ENCODE assay signal across 37 cellular contexts in the genomic region with DNA sequence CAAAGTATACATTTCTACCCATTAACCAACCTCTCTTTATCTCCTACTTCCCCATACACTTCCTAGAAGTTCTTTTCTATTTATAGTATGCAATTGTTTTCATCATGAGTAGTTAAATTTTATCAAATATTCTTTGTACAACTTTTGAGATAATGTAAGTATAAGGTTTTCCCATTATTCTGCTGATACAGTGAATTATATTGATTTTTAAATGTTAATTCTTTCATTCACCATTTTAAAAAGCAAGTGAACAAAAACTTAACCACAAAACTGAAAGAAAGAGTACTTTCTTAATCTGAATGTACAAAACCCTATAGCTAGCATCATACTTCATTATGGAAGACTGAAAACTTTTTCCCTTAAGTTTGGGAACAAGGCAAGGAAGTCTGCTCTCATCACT. TPM values are rescaled to one million over a fixed set of nuclear protein-coding genes. Genes with fewer than 3 reads are reported as not detected.
"Had no signal": no experiment of that assay in that cellular context is flagged by ENCODE, and none has a peak within 500 bp of the region (broad histone marks: within the 10 kb centered on the region; RNA-seq: fewer than 3 reads in every experiment).

No MANE protein-coding gene starts in this region.

- H3K9me3 ChIP-seq: adrenal gland, body of pancreas, breast epithelium had no signal

- H3K4me1 ChIP-seq: adrenal gland, body of pancreas, breast epithelium had no signal

- DNase-seq: activated B cell treated with CpG ODN at 0.5 μM for 24 hours; activated CD4-positive, alpha-beta memory T cell treated with anti-CD3 and anti-CD28 coated beads for 36 hours; activated CD4-positive, alpha-beta T cell treated with anti-CD3 and anti-CD28 coated beads for 4 hours; activated CD4-positive, alpha-beta T cell treated with anti-CD3 and anti-CD28 coated beads, Interleukin-2, amount 10 ng/mL, durations not matched to agents 24 days and 14 days; activated CD4-positive, alpha-beta T cell treated with anti-CD3 and anti-CD28 coated beads, Interleukin-2, amount 50 U/mL, for 1 hour; activated CD4-positive, alpha-beta T cell treated with anti-CD3 and anti-CD28 coated beads, Interleukin-2, amount 50 U/mL, for 4 hours; activated CD4-positive, CD25-positive, alpha-beta regulatory T cell treated with anti-CD3 and anti-CD28 coated beads, Interleukin-2, amount 50 U/mL, for 72 hours; activated CD8-positive, alpha-beta memory T cell treated with anti-CD3 and anti-CD28 coated beads, Interleukin-2, amount 50 U/mL, for 4 hours; activated CD8-positive, alpha-beta T cell treated with anti-CD3 and anti-CD28 coated beads for 36 hours; activated effector memory CD4-positive, alpha-beta T cell treated with anti-CD3 and anti-CD28 coated beads, Interleukin-2, amount 50 U/mL, for 16 hours; activated gamma-delta T cell treated with Interleukin-2 at 50 U/mL for 16 hours; activated naive CD4-positive, alpha-beta T cell; activated naive CD4-positive, alpha-beta T cell treated with anti-CD3 and anti-CD28 coated beads for 36 hours; activated naive CD4-positive, alpha-beta T cell treated with anti-CD3 and anti-CD28 coated beads, Interleukin-2, amount 50 U/mL, for 16 hours; activated naive CD8-positive, alpha-beta T cell treated with anti-CD3 and anti-CD28 coated beads for 36 hours; activated T-cell treated with anti-CD3 and anti-CD28 coated beads for 4 hours; activated T-cell treated with anti-CD3 and anti-CD28 coated beads, Interleukin-2, amount 50 U/mL, for 1 hour; activated T-cell treated with anti-CD3 and anti-CD28 coated beads, Interleukin-2, amount 50 U/mL, for 4 hours; activated T-cell treated with anti-CD3 and anti-CD28 coated beads, Interleukin-2, amount 50 U/mL, for 72 hours; adrenal gland; amniotic stem cell; aorta; body of pancreas; brain microvascular endothelial cell; central memory CD4-positive, alpha-beta T cell; T-helper 2 cell; T-helper 9 cell had no signal

- ATAC-seq: activated CD8-positive, alpha-beta T cell treated with anti-CD3 and anti-CD28 coated beads for 36 hours; activated naive CD4-positive, alpha-beta T cell treated with anti-CD3 and anti-CD28 coated beads, Interleukin-2, amount 50 U/mL, for 72 hours; activated T-cell treated with anti-CD3 and anti-CD28 coated beads, Interleukin-2, amount 50 U/mL, for 4 hours; activated T-cell treated with anti-CD3 and anti-CD28 coated beads, Interleukin-2, amount 50 U/mL, for 72 hours; activated T-helper 17 cell treated with anti-CD3 and anti-CD28 coated beads, Interleukin-2, amount 50 U/mL, for 72 hours; body of pancreas had no signal

- H3K27ac ChIP-seq: adrenal gland, body of pancreas, brain microvascular endothelial cell, breast epithelium, VCaP had no signal

- FAIRE-seq: astrocyte, TTC549 had no signal

- H3K36me3 ChIP-seq: adrenal gland, brain microvascular endothelial cell, breast epithelium had no signal

- H3K4me3 ChIP-seq: adrenal gland, body of pancreas, breast epithelium had no signal

- H3K27me3 ChIP-seq: adrenal gland, body of pancreas, brain microvascular endothelial cell, breast epithelium had no signal

RNA-seq across cellular contexts. Expression of a gene that starts 9.5 kb away (rescaled TPM):
- total RNA-seq: activated B cell treated with CpG ODN at 0.5 μM for 24 hours; activated CD4-positive, alpha-beta memory T cell treated with anti-CD3 and anti-CD28 coated beads for 36 hours; activated CD4-positive, alpha-beta T cell treated with anti-CD3 and anti-CD28 coated beads, Interleukin-2, amount 10 ng/mL, durations not matched to agents 24 days and 14 days; activated CD8-positive, alpha-beta memory T cell treated with anti-CD3 and anti-CD28 coated beads for 36 hours; activated CD8-positive, alpha-beta T cell treated with anti-CD3 and anti-CD28 coated beads for 36 hours; activated naive CD4-positive, alpha-beta T cell treated with anti-CD3 and anti-CD28 coated beads for 36 hours; activated naive CD4-positive, alpha-beta T cell treated with anti-CD3 and anti-CD28 coated beads, Interleukin-2, amount 50 U/mL, for 72 hours; activated naive CD8-positive, alpha-beta T cell treated with anti-CD3 and anti-CD28 coated beads for 36 hours; activated T-cell treated with anti-CD3 and anti-CD28 coated beads, Interleukin-2, amount 50 U/mL, for 4 hours; activated T-cell treated with anti-CD3 and anti-CD28 coated beads, Interleukin-2, amount 50 U/mL, for 72 hours; activated T-helper 1 cell treated with anti-CD3 and anti-CD28 coated beads, Interleukin-12 subunit alpha, Interleukin-12 subunit beta, Interleukin-2, Interleukin-4 antibody, amounts not matched to agents 30 ng/mL and 10 ng/mL and 1 ng/mL, durations not matched to agents 14 hours and 24 hours and 36 hours; activated T-helper 17 cell treated with anti-CD3 and anti-CD28 coated beads, Interleukin-2, amount 50 U/mL, for 72 hours; adrenal gland; astrocyte; body of pancreas; breast epithelium; cardiac septum; cerebellum had no signal
- polyA plus RNA-seq: aorta had no signal
